In the genomic region with DNA sequence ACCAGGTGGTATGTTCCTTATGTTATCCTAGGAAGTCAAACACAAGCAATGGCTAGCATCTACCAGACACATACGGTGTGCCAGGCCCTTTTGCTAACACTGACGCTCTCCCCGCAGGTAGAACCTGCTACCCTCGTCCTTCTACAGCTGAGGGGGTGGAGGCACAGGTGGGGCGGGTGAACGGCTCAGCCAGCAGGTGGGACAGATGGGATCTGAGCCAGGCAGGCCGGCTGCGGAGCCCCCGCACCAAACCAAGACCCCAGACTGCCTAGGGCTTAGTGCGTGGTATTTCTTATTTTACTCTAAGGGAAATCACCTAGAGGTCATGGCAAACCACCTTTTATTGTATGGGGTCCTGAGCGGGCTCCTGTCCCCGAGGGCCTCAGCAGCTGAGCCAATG, we compare ENCODE assay signal across 28 cellular contexts.
"Had no signal": no experiment of that assay in that cellular context is flagged by ENCODE, and none has a peak within 500 bp of the region (broad histone marks: within the 10 kb centered on the region; RNA-seq: fewer than 3 reads in every experiment).

No MANE protein-coding gene starts in this region.

- H3K36me3 Mint-ChIP-seq: naive thymus-derived CD4-positive, alpha-beta T cell; natural killer cell; neural progenitor cell; stimulated activated memory B cell treated with anti-CD40 and anti-IgM and Interleukin-4, amounts not matched to agents 10 μg/mL and 1 μg/mL and 100 μg/mL, for 72 hours; type B pancreatic cell had no signal

- H3K4me3 Mint-ChIP-seq: naive thymus-derived CD4-positive, alpha-beta T cell; natural killer cell; nephron; neural progenitor cell; stimulated activated memory B cell treated with anti-CD40 and anti-IgM and Interleukin-4, amounts not matched to agents 10 μg/mL and 1 μg/mL and 100 μg/mL, for 72 hours; stimulated activated naive CD8-positive, alpha-beta T cell treated with anti-CD3 and anti-CD28 coated beads, Interleukin-15, amount 100 ng/mL, for 72 hours; type B pancreatic cell had no signal

- H3K27ac ChIP-seq: neural progenitor cell, pancreas, prostate gland, right atrium auricular region, right lobe of liver, skin epidermis, spleen, suprapubic skin, testis, tibial artery, transverse colon, upper lobe of right lung, uterus had no signal

- H3K27ac Mint-ChIP-seq: naive thymus-derived CD4-positive, alpha-beta T cell; natural killer cell; neural progenitor cell; stimulated activated memory B cell treated with anti-CD40 and anti-IgM and Interleukin-4, amounts not matched to agents 10 μg/mL and 1 μg/mL and 100 μg/mL, for 72 hours; stimulated activated naive CD8-positive, alpha-beta T cell treated with anti-CD3 and anti-CD28 coated beads, Interleukin-15, amount 100 ng/mL, for 72 hours; type B pancreatic cell had no signal

- H3K4me3 ChIP-seq: neural progenitor cell, pancreas, prostate gland, right atrium auricular region, right lobe of liver, skin epidermis, smooth muscle cell, spleen, suprapubic skin, testis, tibial artery, transverse colon, upper lobe of right lung, uterus had no signal

- H3K9me3 Mint-ChIP-seq: natural killer cell; neural progenitor cell; stimulated activated naive CD8-positive, alpha-beta T cell treated with anti-CD3 and anti-CD28 coated beads, Interleukin-15, amount 100 ng/mL, for 72 hours; type B pancreatic cell had no signal

- H3K9me3 ChIP-seq: pancreas, prostate gland, right atrium auricular region, right lobe of liver, suprapubic skin, testis, tibial artery, transverse colon, upper lobe of right lung, uterus had no signal

- ATAC-seq: naive thymus-derived CD4-positive, alpha-beta T cell; natural killer cell; pancreas; stimulated activated naive CD8-positive, alpha-beta T cell treated with anti-CD3 and anti-CD28 coated beads, Interleukin-15, Interleukin-2, amounts not matched to agents 100 U/mL and 50 U/mL, for 24 hours had no signal

- H3K27me3 ChIP-seq: neural progenitor cell, right atrium auricular region, right lobe of liver, testis, uterus had no signal

- H3K9ac ChIP-seq: neural progenitor cell had no signal

- DNase-seq: naive thymus-derived CD4-positive, alpha-beta T cell; natural killer cell; occipital lobe; pancreas; retina; spleen; stimulated activated CD4-positive, alpha-beta T cell treated with anti-CD3 and anti-CD28 coated beads, Interleukin-12 subunit alpha, Interleukin-12 subunit beta, amount 100 ng/mL, for 4 hours; stimulated activated CD4-positive, alpha-beta T cell treated with anti-CD3 and anti-CD28 coated beads, Interleukin-1b, Interleukin-23, amount 100 ng/mL, for 48 hours; stimulated activated CD4-positive, alpha-beta T cell treated with anti-CD3 and anti-CD28 coated beads, Interleukin-4, amount 100 ng/mL, for 1 hour; stimulated activated CD4-positive, alpha-beta T cell treated with anti-CD3 and anti-CD28 coated beads, Interleukin-4, amount 100 ng/mL, for 4 hours; stimulated activated CD8-positive, alpha-beta memory T cell treated with anti-CD3 and anti-CD28 coated beads, Interleukin-4, amount 100 ng/mL, for 48 hours; stimulated activated naive CD8-positive, alpha-beta T cell treated with anti-CD3 and anti-CD28 coated beads, Interleukin-15, amount 100 ng/mL, for 72 hours; stimulated activated naive CD8-positive, alpha-beta T cell treated with anti-CD3 and anti-CD28 coated beads, Interleukin-15, Interleukin-2, amounts not matched to agents 100 U/mL and 50 U/mL, for 24 hours; testis; tibial artery; transverse colon; upper lobe of right lung; uterus had no signal

- H3K36me3 ChIP-seq: neural progenitor cell, pancreas, prostate gland, right atrium auricular region, right lobe of liver, spleen, suprapubic skin, tibial artery, transverse colon, upper lobe of right lung, uterus had no signal

- H3K4me1 Mint-ChIP-seq: naive thymus-derived CD4-positive, alpha-beta T cell; natural killer cell; neural progenitor cell; stimulated activated memory B cell treated with anti-CD40 and anti-IgM and Interleukin-4, amounts not matched to agents 10 μg/mL and 1 μg/mL and 100 μg/mL, for 72 hours; stimulated activated naive CD8-positive, alpha-beta T cell treated with anti-CD3 and anti-CD28 coated beads, Interleukin-15, amount 100 ng/mL, for 72 hours had no signal

- H3K4me1 ChIP-seq: pancreas, prostate gland, right atrium auricular region, spleen, testis, tibial artery, upper lobe of right lung, uterus had no signal
